ENCODE assay signal across 1 cellular context in the genomic region with DNA sequence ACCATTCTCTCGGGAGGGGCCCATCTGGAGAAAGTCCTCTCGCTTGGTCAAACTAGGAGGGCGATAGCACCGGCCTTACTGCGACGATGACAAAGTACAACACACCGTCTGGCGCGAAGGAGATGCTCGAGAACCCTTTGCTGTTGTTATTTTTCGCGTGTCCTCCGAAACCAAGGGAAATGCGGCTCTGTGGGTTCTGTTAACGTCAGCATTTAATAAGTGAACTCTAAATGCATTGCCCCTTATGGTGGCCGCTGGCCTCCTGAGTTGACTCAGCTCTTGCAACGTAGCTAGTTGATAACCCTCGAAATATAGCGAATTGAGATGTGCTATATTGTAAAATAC.
TF ChIP-seq lines count a peak whose summit lies in the region.

No MANE protein-coding gene starts in this region.

TF ChIP-seq in HepG2, 621 proteins besides CTCF, POLR2A, EP300 and RAD21 (continues in another document):
- TF ChIP-seq, protein P1, sequence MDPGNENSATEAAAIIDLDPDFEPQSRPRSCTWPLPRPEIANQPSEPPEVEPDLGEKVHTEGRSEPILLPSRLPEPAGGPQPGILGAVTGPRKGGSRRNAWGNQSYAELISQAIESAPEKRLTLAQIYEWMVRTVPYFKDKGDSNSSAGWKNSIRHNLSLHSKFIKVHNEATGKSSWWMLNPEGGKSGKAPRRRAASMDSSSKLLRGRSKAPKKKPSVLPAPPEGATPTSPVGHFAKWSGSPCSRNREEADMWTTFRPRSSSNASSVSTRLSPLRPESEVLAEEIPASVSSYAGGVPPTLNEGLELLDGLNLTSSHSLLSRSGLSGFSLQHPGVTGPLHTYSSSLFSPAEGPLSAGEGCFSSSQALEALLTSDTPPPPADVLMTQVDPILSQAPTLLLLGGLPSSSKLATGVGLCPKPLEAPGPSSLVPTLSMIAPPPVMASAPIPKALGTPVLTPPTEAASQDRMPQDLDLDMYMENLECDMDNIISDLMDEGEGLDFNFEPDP (CRISPR knock-in tag; conservative IDR thresholded peaks at IDR 0.05): 0 out of 2 replicates have a peak, but pooled peaks have one; percentile 77
- TF ChIP-seq ZNF510 (CRISPR knock-in tag; IDR thresholded peaks at IDR 0.05; ENCODE audit: low read depth) (0 out of 2 replicates have a peak, but pooled peaks have one; percentile 13), MAFG (CRISPR knock-in tag; IDR thresholded peaks at IDR 0.05) (peak; percentile 87), ZNF24 (IDR thresholded peaks at IDR 0.05) (no peak), MATR3 (CRISPR knock-in tag; IDR thresholded peaks at IDR 0.05) (no peak), ZNF235 (CRISPR knock-in tag; IDR thresholded peaks at IDR 0.05; ENCODE audit: borderline replicate concordance) (peak; percentile 3; the same call in 1 of the 2 replicates), NCOA2 (CRISPR knock-in tag; IDR thresholded peaks at IDR 0.05) (no peak), TCF12 (IDR thresholded peaks at IDR 0.05) (no peak), TCF12 (CRISPR knock-in tag; IDR thresholded peaks at IDR 0.05) (0 out of 2 replicates have a peak, but pooled peaks have one; percentile 6), KLF12 (CRISPR knock-in tag; IDR thresholded peaks at IDR 0.05; ENCODE audit: borderline replicate concordance) (no peak), EHMT2 (IDR thresholded peaks at IDR 0.05; ENCODE audit: borderline replicate concordance, low read depth, low read length) (0 out of 2 replicates have a peak, but pooled peaks have one; percentile 9), ZNF121 (CRISPR knock-in tag; IDR thresholded peaks at IDR 0.05) (no peak), ZNF746 (CRISPR knock-in tag; IDR thresholded peaks at IDR 0.05) (0 out of 2 replicates have a peak, but pooled peaks have one; percentile 5), ZMYM2 (CRISPR knock-in tag; IDR thresholded peaks at IDR 0.05) (no peak), HOXD1 (CRISPR knock-in tag; IDR thresholded peaks at IDR 0.05) (no peak), MAFF (IDR thresholded peaks at IDR 0.05; ENCODE audit: low read depth, low read length) (peak; percentile 100), ZNF253 (CRISPR knock-in tag; IDR thresholded peaks at IDR 0.05; ENCODE audit: borderline replicate concordance) (0 out of 2 replicates have a peak, but pooled peaks have one; percentile 8), GLI4 (CRISPR knock-in tag; IDR thresholded peaks at IDR 0.05; ENCODE audit: borderline replicate concordance) (peak; percentile 34; the same call in 1 of the 2 replicates), MTF2 (CRISPR knock-in tag; IDR thresholded peaks at IDR 0.05; ENCODE audit: borderline replicate concordance) (no peak)
- TF ChIP-seq, protein P2, sequence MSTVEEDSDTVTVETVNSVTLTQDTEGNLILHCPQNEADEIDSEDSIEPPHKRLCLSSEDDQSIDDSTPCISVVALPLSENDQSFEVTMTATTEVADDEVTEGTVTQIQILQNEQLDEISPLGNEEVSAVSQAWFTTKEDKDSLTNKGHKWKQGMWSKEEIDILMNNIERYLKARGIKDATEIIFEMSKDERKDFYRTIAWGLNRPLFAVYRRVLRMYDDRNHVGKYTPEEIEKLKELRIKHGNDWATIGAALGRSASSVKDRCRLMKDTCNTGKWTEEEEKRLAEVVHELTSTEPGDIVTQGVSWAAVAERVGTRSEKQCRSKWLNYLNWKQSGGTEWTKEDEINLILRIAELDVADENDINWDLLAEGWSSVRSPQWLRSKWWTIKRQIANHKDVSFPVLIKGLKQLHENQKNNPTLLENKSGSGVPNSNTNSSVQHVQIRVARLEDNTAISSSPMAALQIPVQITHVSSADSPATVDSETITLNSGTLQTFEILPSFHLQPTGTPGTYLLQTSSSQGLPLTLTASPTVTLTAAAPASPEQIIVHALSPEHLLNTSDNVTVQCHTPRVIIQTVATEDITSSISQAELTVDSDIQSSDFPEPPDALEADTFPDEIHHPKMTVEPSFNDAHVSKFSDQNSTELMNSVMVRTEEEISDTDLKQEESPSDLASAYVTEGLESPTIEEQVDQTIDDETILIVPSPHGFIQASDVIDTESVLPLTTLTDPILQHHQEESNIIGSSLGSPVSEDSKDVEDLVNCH (CRISPR knock-in tag; IDR thresholded peaks at IDR 0.05): no peak
- TF ChIP-seq, protein P3, sequence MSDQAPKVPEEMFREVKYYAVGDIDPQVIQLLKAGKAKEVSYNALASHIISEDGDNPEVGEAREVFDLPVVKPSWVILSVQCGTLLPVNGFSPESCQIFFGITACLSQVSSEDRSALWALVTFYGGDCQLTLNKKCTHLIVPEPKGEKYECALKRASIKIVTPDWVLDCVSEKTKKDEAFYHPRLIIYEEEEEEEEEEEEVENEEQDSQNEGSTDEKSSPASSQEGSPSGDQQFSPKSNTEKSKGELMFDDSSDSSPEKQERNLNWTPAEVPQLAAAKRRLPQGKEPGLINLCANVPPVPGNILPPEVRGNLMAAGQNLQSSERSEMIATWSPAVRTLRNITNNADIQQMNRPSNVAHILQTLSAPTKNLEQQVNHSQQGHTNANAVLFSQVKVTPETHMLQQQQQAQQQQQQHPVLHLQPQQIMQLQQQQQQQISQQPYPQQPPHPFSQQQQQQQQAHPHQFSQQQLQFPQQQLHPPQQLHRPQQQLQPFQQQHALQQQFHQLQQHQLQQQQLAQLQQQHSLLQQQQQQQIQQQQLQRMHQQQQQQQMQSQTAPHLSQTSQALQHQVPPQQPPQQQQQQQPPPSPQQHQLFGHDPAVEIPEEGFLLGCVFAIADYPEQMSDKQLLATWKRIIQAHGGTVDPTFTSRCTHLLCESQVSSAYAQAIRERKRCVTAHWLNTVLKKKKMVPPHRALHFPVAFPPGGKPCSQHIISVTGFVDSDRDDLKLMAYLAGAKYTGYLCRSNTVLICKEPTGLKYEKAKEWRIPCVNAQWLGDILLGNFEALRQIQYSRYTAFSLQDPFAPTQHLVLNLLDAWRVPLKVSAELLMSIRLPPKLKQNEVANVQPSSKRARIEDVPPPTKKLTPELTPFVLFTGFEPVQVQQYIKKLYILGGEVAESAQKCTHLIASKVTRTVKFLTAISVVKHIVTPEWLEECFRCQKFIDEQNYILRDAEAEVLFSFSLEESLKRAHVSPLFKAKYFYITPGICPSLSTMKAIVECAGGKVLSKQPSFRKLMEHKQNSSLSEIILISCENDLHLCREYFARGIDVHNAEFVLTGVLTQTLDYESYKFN (CRISPR knock-in tag; conservative IDR thresholded peaks at IDR 0.05): no peak
- TF ChIP-seq, protein P4, sequence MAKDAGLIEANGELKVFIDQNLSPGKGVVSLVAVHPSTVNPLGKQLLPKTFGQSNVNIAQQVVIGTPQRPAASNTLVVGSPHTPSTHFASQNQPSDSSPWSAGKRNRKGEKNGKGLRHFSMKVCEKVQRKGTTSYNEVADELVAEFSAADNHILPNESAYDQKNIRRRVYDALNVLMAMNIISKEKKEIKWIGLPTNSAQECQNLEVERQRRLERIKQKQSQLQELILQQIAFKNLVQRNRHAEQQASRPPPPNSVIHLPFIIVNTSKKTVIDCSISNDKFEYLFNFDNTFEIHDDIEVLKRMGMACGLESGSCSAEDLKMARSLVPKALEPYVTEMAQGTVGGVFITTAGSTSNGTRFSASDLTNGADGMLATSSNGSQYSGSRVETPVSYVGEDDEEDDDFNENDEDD (CRISPR knock-in tag; IDR thresholded peaks at IDR 0.05; ENCODE audit: borderline replicate concordance): no peak
- TF ChIP-seq, protein P5, sequence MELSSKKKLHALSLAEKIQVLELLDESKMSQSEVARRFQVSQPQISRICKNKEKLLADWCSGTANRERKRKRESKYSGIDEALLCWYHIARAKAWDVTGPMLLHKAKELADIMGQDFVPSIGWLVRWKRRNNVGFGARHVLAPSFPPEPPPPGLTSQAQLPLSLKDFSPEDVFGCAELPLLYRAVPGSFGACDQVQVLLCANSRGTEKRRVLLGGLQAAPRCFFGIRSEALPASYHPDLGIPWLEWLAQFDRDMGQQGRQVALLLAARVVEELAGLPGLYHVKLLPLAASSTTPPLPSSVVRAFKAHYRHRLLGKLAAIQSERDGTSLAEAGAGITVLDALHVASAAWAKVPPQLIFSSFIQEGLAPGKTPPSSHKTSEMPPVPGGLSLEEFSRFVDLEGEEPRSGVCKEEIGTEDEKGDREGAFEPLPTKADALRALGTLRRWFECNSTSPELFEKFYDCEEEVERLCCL (CRISPR knock-in tag; IDR thresholded peaks at IDR 0.05; ENCODE audit: borderline replicate concordance): peak; percentile 8; the same call in 1 of the 2 replicates
- TF ChIP-seq, protein P6, sequence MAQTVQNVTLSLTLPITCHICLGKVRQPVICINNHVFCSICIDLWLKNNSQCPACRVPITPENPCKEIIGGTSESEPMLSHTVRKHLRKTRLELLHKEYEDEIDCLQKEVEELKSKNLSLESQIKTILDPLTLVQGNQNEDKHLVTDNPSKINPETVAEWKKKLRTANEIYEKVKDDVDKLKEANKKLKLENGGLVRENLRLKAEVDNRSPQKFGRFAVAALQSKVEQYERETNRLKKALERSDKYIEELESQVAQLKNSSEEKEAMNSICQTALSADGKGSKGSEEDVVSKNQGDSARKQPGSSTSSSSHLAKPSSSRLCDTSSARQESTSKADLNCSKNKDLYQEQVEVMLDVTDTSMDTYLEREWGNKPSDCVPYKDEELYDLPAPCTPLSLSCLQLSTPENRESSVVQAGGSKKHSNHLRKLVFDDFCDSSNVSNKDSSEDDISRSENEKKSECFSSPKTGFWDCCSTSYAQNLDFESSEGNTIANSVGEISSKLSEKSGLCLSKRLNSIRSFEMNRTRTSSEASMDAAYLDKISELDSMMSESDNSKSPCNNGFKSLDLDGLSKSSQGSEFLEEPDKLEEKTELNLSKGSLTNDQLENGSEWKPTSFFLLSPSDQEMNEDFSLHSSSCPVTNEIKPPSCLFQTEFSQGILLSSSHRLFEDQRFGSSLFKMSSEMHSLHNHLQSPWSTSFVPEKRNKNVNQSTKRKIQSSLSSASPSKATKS (CRISPR knock-in tag; IDR thresholded peaks at IDR 0.05): peak; percentile 96
- TF ChIP-seq, protein P7, sequence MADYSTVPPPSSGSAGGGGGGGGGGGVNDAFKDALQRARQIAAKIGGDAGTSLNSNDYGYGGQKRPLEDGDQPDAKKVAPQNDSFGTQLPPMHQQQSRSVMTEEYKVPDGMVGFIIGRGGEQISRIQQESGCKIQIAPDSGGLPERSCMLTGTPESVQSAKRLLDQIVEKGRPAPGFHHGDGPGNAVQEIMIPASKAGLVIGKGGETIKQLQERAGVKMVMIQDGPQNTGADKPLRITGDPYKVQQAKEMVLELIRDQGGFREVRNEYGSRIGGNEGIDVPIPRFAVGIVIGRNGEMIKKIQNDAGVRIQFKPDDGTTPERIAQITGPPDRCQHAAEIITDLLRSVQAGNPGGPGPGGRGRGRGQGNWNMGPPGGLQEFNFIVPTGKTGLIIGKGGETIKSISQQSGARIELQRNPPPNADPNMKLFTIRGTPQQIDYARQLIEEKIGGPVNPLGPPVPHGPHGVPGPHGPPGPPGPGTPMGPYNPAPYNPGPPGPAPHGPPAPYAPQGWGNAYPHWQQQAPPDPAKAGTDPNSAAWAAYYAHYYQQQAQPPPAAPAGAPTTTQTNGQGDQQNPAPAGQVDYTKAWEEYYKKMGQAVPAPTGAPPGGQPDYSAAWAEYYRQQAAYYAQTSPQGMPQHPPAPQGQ (CRISPR knock-in tag; IDR thresholded peaks at IDR 0.05; ENCODE audit: borderline replicate concordance): 0 out of 2 replicates have a peak, but pooled peaks have one; percentile 5
- TF ChIP-seq, protein P8, sequence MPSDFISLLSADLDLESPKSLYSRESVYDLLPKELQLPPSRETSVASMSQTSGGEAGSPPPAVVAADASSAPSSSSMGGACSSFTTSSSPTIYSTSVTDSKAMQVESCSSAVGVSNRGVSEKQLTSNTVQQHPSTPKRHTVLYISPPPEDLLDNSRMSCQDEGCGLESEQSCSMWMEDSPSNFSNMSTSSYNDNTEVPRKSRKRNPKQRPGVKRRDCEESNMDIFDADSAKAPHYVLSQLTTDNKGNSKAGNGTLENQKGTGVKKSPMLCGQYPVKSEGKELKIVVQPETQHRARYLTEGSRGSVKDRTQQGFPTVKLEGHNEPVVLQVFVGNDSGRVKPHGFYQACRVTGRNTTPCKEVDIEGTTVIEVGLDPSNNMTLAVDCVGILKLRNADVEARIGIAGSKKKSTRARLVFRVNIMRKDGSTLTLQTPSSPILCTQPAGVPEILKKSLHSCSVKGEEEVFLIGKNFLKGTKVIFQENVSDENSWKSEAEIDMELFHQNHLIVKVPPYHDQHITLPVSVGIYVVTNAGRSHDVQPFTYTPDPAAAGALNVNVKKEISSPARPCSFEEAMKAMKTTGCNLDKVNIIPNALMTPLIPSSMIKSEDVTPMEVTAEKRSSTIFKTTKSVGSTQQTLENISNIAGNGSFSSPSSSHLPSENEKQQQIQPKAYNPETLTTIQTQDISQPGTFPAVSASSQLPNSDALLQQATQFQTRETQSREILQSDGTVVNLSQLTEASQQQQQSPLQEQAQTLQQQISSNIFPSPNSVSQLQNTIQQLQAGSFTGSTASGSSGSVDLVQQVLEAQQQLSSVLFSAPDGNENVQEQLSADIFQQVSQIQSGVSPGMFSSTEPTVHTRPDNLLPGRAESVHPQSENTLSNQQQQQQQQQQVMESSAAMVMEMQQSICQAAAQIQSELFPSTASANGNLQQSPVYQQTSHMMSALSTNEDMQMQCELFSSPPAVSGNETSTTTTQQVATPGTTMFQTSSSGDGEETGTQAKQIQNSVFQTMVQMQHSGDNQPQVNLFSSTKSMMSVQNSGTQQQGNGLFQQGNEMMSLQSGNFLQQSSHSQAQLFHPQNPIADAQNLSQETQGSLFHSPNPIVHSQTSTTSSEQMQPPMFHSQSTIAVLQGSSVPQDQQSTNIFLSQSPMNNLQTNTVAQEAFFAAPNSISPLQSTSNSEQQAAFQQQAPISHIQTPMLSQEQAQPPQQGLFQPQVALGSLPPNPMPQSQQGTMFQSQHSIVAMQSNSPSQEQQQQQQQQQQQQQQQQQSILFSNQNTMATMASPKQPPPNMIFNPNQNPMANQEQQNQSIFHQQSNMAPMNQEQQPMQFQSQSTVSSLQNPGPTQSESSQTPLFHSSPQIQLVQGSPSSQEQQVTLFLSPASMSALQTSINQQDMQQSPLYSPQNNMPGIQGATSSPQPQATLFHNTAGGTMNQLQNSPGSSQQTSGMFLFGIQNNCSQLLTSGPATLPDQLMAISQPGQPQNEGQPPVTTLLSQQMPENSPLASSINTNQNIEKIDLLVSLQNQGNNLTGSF (CRISPR knock-in tag; IDR thresholded peaks at IDR 0.05): no peak
- TF ChIP-seq, protein P9, sequence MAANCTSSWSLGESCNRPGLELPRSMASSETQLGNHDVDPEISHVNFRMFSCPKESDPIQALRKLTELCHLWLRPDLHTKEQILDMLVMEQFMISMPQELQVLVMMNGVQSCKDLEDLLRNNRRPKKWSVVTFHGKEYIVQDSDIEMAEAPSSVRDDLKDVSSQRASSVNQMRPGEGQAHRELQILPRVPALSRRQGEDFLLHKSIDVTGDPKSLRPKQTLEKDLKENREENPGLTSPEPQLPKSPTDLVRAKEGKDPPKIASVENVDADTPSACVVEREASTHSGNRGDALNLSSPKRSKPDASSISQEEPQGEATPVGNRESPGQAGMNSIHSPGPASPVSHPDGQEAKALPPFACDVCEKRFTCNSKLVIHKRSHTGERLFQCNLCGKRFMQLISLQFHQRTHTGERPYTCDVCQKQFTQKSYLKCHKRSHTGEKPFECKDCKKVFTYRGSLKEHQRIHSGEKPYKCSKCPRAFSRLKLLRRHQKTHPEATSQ (CRISPR knock-in tag; IDR thresholded peaks at IDR 0.05; ENCODE audit: borderline replicate concordance): no peak
